Comparison of ENCODE assay signal across 1 cellular context in the genomic region with DNA sequence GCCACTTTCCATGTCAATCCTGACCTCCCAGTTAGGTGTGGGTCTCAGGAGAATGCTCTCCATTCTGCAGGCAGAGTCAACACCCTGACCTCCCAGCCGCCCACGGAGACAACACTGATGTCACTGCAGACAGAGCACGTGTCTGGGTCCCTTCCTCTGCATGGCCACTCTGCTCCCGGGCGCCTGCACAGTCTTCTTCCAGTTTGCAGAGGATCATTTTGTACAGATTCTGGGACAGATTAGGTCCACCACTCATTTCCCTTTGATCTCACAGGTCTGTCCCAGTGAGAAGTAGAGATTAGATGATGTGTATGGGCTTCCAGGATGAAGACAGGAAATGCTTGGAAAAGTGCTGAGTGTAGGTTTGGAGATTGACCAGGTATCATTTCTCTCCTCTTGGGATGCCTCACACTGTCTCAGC.
TF ChIP-seq lines count a peak whose summit lies in the region.

No MANE protein-coding gene starts in this region.

TF ChIP-seq in K562, 482 proteins besides CTCF, POLR2A, EP300 and RAD21 (continues in another document):
- TF ChIP-seq CHD4 (IDR thresholded peaks at IDR 0.05; ENCODE audit: insufficient read depth, insufficient replicate concordance, low read depth, low read length, poor library complexity, severe bottlenecking) (no peak), RFX5 (IDR thresholded peaks at IDR 0.05; ENCODE audit: low read depth, low read length) (no peak), GTF2E2 (tag; IDR thresholded peaks at IDR 0.05) (no peak), ATF1 (CRISPR knock-in tag; IDR thresholded peaks at IDR 0.05) (no peak), ATF1 (tag; IDR thresholded peaks at IDR 0.05) (peak; percentile 59), MTF1 (CRISPR knock-in tag; IDR thresholded peaks at IDR 0.05; ENCODE audit: borderline replicate concordance) (no peak), NR2C1 (IDR thresholded peaks at IDR 0.05) (no peak), NR2C1 (tag; IDR thresholded peaks at IDR 0.05) (peak; percentile 69), PHF21A (IDR thresholded peaks at IDR 0.05; ENCODE audit: borderline replicate concordance, low read depth) (0 out of 2 replicates have a peak, but pooled peaks have one; percentile 18), ARNT (IDR thresholded peaks at IDR 0.05) (peak in 1 of 2 experiments; percentile 28; a peak in 1 of 4 replicates), HDGF (IDR thresholded peaks at IDR 0.05) (no peak), POLR3A (IDR thresholded peaks at IDR 0.05; ENCODE audit: borderline replicate concordance, extremely low read depth, insufficient read depth, insufficient read length) (no peak), STAG1 (CRISPR knock-in tag; IDR thresholded peaks at IDR 0.05; ENCODE audit: borderline replicate concordance) (no peak), KDM2B (CRISPR knock-in tag; IDR thresholded peaks at IDR 0.05) (no peak), FOSL1 (tag; conservative IDR thresholded peaks at IDR 0.05) (0 out of 2 replicates have a peak, but pooled peaks have one; percentile 23), ZC3H11A (IDR thresholded peaks at IDR 0.05; ENCODE audit: low read depth, low read length) (no peak), FOXP1 (CRISPR knock-in tag; IDR thresholded peaks at IDR 0.05) (peak; percentile 65; the same call in 1 of the 2 replicates), DIDO1 (tag; IDR thresholded peaks at IDR 0.05; ENCODE audit: low read depth) (no peak), CTBP1 (IDR thresholded peaks at IDR 0.05; ENCODE audit: borderline replicate concordance) (peak; percentile 77), SRSF3 (IDR thresholded peaks at IDR 0.05; ENCODE audit: insufficient read depth, low read length) (no peak), TAF9B (IDR thresholded peaks at IDR 0.05; ENCODE audit: partially characterized antibody) (no peak), ELF4 (CRISPR knock-in tag; IDR thresholded peaks at IDR 0.05) (no peak), SOX6 (IDR thresholded peaks at IDR 0.05) (0 out of 2 replicates have a peak, but pooled peaks have one; percentile 23), HLTF (IDR thresholded peaks at IDR 0.05) (no peak), SMC3 (conservative IDR thresholded peaks at IDR 0.05; ENCODE audit: insufficient read depth, low read depth, low read length) (no peak), MAFK (IDR thresholded peaks at IDR 0.05; ENCODE audit: low read length) (0 out of 2 replicates have a peak, but pooled peaks have one; percentile 23), OTX1 (CRISPR knock-in tag; IDR thresholded peaks at IDR 0.05) (no peak), CAMTA2 (CRISPR knock-in tag; conservative IDR thresholded peaks at IDR 0.05) (no peak), HDAC1 (IDR thresholded peaks at IDR 0.05) (no peak), CEBPB (tag; IDR thresholded peaks at IDR 0.05) (no peak), ZBTB8A (IDR thresholded peaks at IDR 0.05; ENCODE audit: partially characterized antibody) (no peak), ZNF75A (CRISPR knock-in tag; IDR thresholded peaks at IDR 0.05) (no peak), NUFIP1 (IDR thresholded peaks at IDR 0.05; ENCODE audit: partially characterized antibody) (peak; percentile 72), TBP (optimal IDR thresholded peaks at IDR 0.05; ENCODE audit: low read depth, low read length) (no peak), YY1 (IDR thresholded peaks at IDR 0.05; ENCODE audit: borderline replicate concordance in 1 of 3, control insufficient read depth in 1 of 3, extremely low read depth in 1 of 3, insufficient read depth in 3 of 3, insufficient read length in 1 of 3, insufficient replicate concordance in 2 of 3, low read depth in 1 of 3, low read length in 2 of 3) (peak in 2 of 3 experiments; percentile 7 to 59), CBFA2T3 (IDR thresholded peaks at IDR 0.05) (no peak), NR2C2 (CRISPR knock-in tag; IDR thresholded peaks at IDR 0.05) (no peak), NR2C2 (tag; IDR thresholded peaks at IDR 0.05) (peak; percentile 71), BHLHE40 (IDR thresholded peaks at IDR 0.05; ENCODE audit: low read length) (peak; percentile 78), RCOR1 (IDR thresholded peaks at IDR 0.05; ENCODE audit: borderline replicate concordance in 1 of 2, low read depth in 2 of 2, low read length in 2 of 2) (peak in 1 of 2 experiments; percentile 21; a peak in 1 of 4 replicates), FOXA3 (CRISPR knock-in tag; conservative IDR thresholded peaks at IDR 0.05 in 1 of 2, IDR thresholded peaks at IDR 0.05 in 1 of 2) (peak; percentile 12 to 86; a peak in 2 of 4 replicates)
- TF ChIP-seq, protein P1, sequence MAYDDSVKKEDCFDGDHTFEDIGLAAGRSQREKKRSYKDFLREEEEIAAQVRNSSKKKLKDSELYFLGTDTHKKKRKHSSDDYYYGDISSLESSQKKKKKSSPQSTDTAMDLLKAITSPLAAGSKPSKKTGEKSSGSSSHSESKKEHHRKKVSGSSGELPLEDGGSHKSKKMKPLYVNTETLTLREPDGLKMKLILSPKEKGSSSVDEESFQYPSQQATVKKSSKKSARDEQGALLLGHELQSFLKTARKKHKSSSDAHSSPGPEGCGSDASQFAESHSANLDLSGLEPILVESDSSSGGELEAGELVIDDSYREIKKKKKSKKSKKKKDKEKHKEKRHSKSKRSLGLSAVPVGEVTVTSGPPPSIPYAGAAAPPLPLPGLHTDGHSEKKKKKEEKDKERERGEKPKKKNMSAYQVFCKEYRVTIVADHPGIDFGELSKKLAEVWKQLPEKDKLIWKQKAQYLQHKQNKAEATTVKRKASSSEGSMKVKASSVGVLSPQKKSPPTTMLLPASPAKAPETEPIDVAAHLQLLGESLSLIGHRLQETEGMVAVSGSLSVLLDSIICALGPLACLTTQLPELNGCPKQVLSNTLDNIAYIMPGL (CRISPR knock-in tag; IDR thresholded peaks at IDR 0.05) = no peak
- TF ChIP-seq, protein P2, sequence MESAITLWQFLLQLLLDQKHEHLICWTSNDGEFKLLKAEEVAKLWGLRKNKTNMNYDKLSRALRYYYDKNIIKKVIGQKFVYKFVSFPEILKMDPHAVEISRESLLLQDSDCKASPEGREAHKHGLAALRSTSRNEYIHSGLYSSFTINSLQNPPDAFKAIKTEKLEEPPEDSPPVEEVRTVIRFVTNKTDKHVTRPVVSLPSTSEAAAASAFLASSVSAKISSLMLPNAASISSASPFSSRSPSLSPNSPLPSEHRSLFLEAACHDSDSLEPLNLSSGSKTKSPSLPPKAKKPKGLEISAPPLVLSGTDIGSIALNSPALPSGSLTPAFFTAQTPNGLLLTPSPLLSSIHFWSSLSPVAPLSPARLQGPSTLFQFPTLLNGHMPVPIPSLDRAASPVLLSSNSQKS (CRISPR knock-in tag; IDR thresholded peaks at IDR 0.05) = no peak
- TF ChIP-seq, protein P3, sequence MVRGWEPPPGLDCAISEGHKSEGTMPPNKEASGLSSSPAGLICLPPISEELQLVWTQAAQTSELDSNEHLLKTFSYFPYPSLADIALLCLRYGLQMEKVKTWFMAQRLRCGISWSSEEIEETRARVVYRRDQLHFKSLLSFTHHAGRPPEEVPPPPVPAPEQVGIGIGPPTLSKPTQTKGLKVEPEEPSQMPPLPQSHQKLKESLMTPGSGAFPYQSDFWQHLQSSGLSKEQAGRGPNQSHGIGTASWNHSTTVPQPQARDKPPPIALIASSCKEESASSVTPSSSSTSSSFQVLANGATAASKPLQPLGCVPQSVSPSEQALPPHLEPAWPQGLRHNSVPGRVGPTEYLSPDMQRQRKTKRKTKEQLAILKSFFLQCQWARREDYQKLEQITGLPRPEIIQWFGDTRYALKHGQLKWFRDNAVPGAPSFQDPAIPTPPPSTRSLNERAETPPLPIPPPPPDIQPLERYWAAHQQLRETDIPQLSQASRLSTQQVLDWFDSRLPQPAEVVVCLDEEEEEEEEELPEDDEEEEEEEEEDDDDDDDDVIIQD (CRISPR knock-in tag; IDR thresholded peaks at IDR 0.05) = no peak
- TF ChIP-seq, protein P4, sequence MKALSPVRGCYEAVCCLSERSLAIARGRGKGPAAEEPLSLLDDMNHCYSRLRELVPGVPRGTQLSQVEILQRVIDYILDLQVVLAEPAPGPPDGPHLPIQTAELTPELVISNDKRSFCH (CRISPR knock-in tag; IDR thresholded peaks at IDR 0.05) = no peak
- TF ChIP-seq, protein P4 (tag; IDR thresholded peaks at IDR 0.05) = peak; percentile 68
- TF ChIP-seq, protein P5, sequence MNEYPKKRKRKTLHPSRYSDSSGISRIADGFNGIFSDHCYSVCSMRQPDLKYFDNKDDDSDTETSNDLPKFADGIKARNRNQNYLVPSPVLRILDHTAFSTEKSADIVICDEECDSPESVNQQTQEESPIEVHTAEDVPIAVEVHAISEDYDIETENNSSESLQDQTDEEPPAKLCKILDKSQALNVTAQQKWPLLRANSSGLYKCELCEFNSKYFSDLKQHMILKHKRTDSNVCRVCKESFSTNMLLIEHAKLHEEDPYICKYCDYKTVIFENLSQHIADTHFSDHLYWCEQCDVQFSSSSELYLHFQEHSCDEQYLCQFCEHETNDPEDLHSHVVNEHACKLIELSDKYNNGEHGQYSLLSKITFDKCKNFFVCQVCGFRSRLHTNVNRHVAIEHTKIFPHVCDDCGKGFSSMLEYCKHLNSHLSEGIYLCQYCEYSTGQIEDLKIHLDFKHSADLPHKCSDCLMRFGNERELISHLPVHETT (CRISPR knock-in tag; conservative IDR thresholded peaks at IDR 0.05 in 1 of 2, IDR thresholded peaks at IDR 0.05 in 1 of 2) = peak in 1 of 2 experiments; percentile 37; a peak in 1 of 4 replicates
- TF ChIP-seq, protein P6, sequence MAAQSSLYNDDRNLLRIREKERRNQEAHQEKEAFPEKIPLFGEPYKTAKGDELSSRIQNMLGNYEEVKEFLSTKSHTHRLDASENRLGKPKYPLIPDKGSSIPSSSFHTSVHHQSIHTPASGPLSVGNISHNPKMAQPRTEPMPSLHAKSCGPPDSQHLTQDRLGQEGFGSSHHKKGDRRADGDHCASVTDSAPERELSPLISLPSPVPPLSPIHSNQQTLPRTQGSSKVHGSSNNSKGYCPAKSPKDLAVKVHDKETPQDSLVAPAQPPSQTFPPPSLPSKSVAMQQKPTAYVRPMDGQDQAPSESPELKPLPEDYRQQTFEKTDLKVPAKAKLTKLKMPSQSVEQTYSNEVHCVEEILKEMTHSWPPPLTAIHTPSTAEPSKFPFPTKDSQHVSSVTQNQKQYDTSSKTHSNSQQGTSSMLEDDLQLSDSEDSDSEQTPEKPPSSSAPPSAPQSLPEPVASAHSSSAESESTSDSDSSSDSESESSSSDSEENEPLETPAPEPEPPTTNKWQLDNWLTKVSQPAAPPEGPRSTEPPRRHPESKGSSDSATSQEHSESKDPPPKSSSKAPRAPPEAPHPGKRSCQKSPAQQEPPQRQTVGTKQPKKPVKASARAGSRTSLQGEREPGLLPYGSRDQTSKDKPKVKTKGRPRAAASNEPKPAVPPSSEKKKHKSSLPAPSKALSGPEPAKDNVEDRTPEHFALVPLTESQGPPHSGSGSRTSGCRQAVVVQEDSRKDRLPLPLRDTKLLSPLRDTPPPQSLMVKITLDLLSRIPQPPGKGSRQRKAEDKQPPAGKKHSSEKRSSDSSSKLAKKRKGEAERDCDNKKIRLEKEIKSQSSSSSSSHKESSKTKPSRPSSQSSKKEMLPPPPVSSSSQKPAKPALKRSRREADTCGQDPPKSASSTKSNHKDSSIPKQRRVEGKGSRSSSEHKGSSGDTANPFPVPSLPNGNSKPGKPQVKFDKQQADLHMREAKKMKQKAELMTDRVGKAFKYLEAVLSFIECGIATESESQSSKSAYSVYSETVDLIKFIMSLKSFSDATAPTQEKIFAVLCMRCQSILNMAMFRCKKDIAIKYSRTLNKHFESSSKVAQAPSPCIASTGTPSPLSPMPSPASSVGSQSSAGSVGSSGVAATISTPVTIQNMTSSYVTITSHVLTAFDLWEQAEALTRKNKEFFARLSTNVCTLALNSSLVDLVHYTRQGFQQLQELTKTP (IDR thresholded peaks at IDR 0.05; ENCODE audit: low read depth in 1 of 2, partially characterized antibody in 2 of 2) = no peak
- TF ChIP-seq, protein P7, sequence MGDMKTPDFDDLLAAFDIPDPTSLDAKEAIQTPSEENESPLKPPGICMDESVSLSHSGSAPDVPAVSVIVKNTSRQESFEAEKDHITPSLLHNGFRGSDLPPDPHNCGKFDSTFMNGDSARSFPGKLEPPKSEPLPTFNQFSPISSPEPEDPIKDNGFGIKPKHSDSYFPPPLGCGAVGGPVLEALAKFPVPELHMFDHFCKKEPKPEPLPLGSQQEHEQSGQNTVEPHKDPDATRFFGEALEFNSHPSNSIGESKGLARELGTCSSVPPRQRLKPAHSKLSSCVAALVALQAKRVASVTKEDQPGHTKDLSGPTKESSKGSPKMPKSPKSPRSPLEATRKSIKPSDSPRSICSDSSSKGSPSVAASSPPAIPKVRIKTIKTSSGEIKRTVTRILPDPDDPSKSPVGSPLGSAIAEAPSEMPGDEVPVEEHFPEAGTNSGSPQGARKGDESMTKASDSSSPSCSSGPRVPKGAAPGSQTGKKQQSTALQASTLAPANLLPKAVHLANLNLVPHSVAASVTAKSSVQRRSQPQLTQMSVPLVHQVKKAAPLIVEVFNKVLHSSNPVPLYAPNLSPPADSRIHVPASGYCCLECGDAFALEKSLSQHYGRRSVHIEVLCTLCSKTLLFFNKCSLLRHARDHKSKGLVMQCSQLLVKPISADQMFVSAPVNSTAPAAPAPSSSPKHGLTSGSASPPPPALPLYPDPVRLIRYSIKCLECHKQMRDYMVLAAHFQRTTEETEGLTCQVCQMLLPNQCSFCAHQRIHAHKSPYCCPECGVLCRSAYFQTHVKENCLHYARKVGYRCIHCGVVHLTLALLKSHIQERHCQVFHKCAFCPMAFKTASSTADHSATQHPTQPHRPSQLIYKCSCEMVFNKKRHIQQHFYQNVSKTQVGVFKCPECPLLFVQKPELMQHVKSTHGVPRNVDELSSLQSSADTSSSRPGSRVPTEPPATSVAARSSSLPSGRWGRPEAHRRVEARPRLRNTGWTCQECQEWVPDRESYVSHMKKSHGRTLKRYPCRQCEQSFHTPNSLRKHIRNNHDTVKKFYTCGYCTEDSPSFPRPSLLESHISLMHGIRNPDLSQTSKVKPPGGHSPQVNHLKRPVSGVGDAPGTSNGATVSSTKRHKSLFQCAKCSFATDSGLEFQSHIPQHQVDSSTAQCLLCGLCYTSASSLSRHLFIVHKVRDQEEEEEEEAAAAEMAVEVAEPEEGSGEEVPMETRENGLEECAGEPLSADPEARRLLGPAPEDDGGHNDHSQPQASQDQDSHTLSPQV (IDR thresholded peaks at IDR 0.05) = peak; percentile 98
